Comparison of ENCODE assay signal across 8 cellular contexts in genomic region chr3:113035387-113035982, GRCh38. TPM values are rescaled to one million over a fixed set of nuclear protein-coding genes. Genes with fewer than 3 reads are reported as not detected.
DNase-seq lines count a peak whose midpoint lies in the region; ATAC-seq, FAIRE-seq and TF ChIP-seq lines count a peak whose summit lies in the region.

No MANE protein-coding gene starts in this region.

- H3K36me3 ChIP-seq in Loucy (ENCODE audit: insufficient read depth, low read length) (no peaks in the 10 kb centered on the region), mammary epithelial cell (ENCODE audit: insufficient read depth, low read length) (no peaks in the 10 kb centered on the region), kidney (ENCODE audit: control insufficient read depth in 1 of 2, insufficient read depth in 2 of 2, low read length in 2 of 2) (no peaks in the 10 kb centered on the region), suprapubic skin (no peaks in the 10 kb centered on the region)

- no peaks in the 10 kb centered on the region for H3F3A ChIP-seq in Loucy (ENCODE audit: low read depth)

- intact Hi-C loops in mammary epithelial cell (cut with micrococcal nuclease) (loop anchor here (5.0 kb wide), 2 partner anchors 393 to 592 kb away; partner anchors contain the start of gene CCDC80), kidney (cut with DNase I) (no loop called here)

- no peak for TF ChIP-seq EP300 in suprapubic skin (IDR thresholded peaks at IDR 0.05)

- no TSS peak for BruUV-seq in mammary epithelial cell (replicated peaks; lab: Mats Ljungman, UMichigan)

- H3K9me2 ChIP-seq in Loucy (replicated peaks; ENCODE audit: low read depth, low read length): no peaks in the 10 kb centered on the region

- DNase-seq in NCI-H524 (lab: John Stamatoyannopoulos, UW) (peak; percentile 51 to 76), NCI-H524 treated with DMSO at 0.1 percent for 48 hours (lab: John Stamatoyannopoulos, UW) (no peak), SIG-M5 treated with dmso at 0.1 percent for 504 hours (lab: John Stamatoyannopoulos, UW; ENCODE audit: unreplicated experiment) (peak; percentile 78), mammary epithelial cell (peak; percentile 54), kidney (no peak), suprapubic skin (ENCODE audit: low spot score in 2 of 2) (no peak)

- H3K27me3 ChIP-seq in Loucy (ENCODE audit: insufficient read depth, low read length, poor library complexity, severe bottlenecking) (no peaks in the 10 kb centered on the region), mammary epithelial cell (ENCODE audit: insufficient read depth, low read length) (no peaks in the 10 kb centered on the region), suprapubic skin (no peaks in the 10 kb centered on the region)

- H3K9ac ChIP-seq in Loucy (ENCODE audit: low read depth, low read length, poor library complexity, severe bottlenecking) (no peak overlapping the region), mammary epithelial cell (ENCODE audit: insufficient read depth, low read length) (no peak overlapping the region), kidney (ENCODE audit: low read length in 2 of 2) (no peak overlapping the region)

- no peaks in the 10 kb centered on the region for H3K4me1 ChIP-seq in Loucy (ENCODE audit: insufficient read depth, low read length, poor library complexity, severe bottlenecking)
- H3K4me1 ChIP-seq in mammary epithelial cell (ENCODE audit: insufficient read depth, low read length): no peaks in the 10 kb centered on the region
- no peaks in the 10 kb centered on the region for H3K4me1 ChIP-seq in kidney (ENCODE audit: control insufficient read depth in 1 of 2, insufficient read depth in 1 of 2, low read depth in 1 of 2, low read length in 2 of 2)
- H3K4me1 ChIP-seq in suprapubic skin: no peaks in the 10 kb centered on the region

- H3K4me3 ChIP-seq in Loucy (ENCODE audit: low read length, poor library complexity, severe bottlenecking): no peak overlapping the region
- no peak overlapping the region for H3K4me3 ChIP-seq in mammary epithelial cell (replicated peaks in 1 of 3; ENCODE audit: insufficient read depth in 1 of 3, low read depth in 2 of 3, low read length in 3 of 3)
- H3K4me3 ChIP-seq in kidney (ENCODE audit: low read length in 2 of 2): no peak overlapping the region
- H3K4me3 ChIP-seq in suprapubic skin: no peak overlapping the region

- no peaks in the 10 kb centered on the region for H3K9me3 ChIP-seq in Loucy (ENCODE audit: insufficient read depth, low read depth, low read length)
- no peaks in the 10 kb centered on the region for H3K9me3 ChIP-seq in mammary epithelial cell (replicated peaks; ENCODE audit: insufficient read depth, low read length)
- no peaks in the 10 kb centered on the region for H3K9me3 ChIP-seq in kidney (ENCODE audit: control insufficient read depth in 1 of 2, low read length in 2 of 2)
- H3K9me3 ChIP-seq in suprapubic skin: no peaks in the 10 kb centered on the region

- no peak for TF ChIP-seq POLR2A in suprapubic skin (IDR thresholded peaks at IDR 0.05)

- H4K20me1 ChIP-seq in Loucy (ENCODE audit: insufficient read depth, low read length, poor library complexity, severe bottlenecking): no peaks in the 10 kb centered on the region
- no peaks in the 10 kb centered on the region for H4K20me1 ChIP-seq in mammary epithelial cell (ENCODE audit: insufficient read depth, low read length)

- CTCF ChIA-PET in mammary epithelial cell (lab: Charles Lee; ENCODE audit: low non-redundant PET): no interaction called here

- WGBS in mammary epithelial cell (ENCODE audit: low coverage, missing lambda C conversion rate): 64% methylated on average over 4 of the region's 6 CpGs
- 62% methylated on average over 5 of the region's 6 CpGs for WGBS in suprapubic skin

- H2AFZ ChIP-seq in Loucy (ENCODE audit: low read length) (no peak overlapping the region), mammary epithelial cell (ENCODE audit: low read depth, low read length) (no peak overlapping the region)

- H3K4me2 ChIP-seq in Loucy (ENCODE audit: low read depth, low read length, poor library complexity, severe bottlenecking): no peak overlapping the region
- no peak overlapping the region for H3K4me2 ChIP-seq in mammary epithelial cell (ENCODE audit: insufficient read depth, low read depth, low read length)

- TF ChIP-seq CTCF in Loucy (conservative IDR thresholded peaks at IDR 0.05; ENCODE audit: low read length) (peak; percentile 81), mammary epithelial cell (conservative IDR thresholded peaks at IDR 0.05 in 1 of 2, IDR thresholded peaks at IDR 0.05 in 1 of 2; ENCODE audit: extremely low read depth in 1 of 2, insufficient read depth in 1 of 2, low read depth in 1 of 2, low read length in 2 of 2) (peak; percentile 91 to 95), kidney (IDR thresholded peaks at IDR 0.05; ENCODE audit: borderline replicate concordance, extremely low read depth, insufficient read depth) (peak; percentile 75), suprapubic skin (IDR thresholded peaks at IDR 0.05) (peak; percentile 18 to 82)

- ATAC-seq in GM21529 (IDR thresholded peaks at IDR 0.05; ENCODE audit: unreplicated experiment): peak; percentile 75

- dilution Hi-C loops in mammary epithelial cell (cut with HindIII; ENCODE audit: low sequenced_read_pairs): no loop called here

- in situ Hi-C loops in mammary epithelial cell (cut with MboI; ENCODE audit: low sequenced_read_pairs in 2 of 2): no loop called here

- H3K27ac ChIP-seq in mammary epithelial cell (ENCODE audit: insufficient read depth, low read depth, low read length) (no peak overlapping the region), kidney (ENCODE audit: low read depth in 2 of 2, low read length in 2 of 2) (no peak overlapping the region), suprapubic skin (no peak overlapping the region)

- no peaks in the 10 kb centered on the region for H3K79me2 ChIP-seq in Loucy (ENCODE audit: insufficient read depth, low read length)
- H3K79me2 ChIP-seq in mammary epithelial cell (ENCODE audit: insufficient read depth, low read length): no peaks in the 10 kb centered on the region

- no peak for FAIRE-seq in kidney (lab: Jason Lieb, UNC)

RNA-seq across cellular contexts. Expression of gene GTPBP8, which starts 44.7 kb away (rescaled TPM):
- total RNA-seq in mammary epithelial cell (10 to 100 TPM; 18.0 to 31.8 TPM), kidney (13.7 TPM), suprapubic skin (10 to 100 TPM; 25.2 to 31.7 (median 29.2) TPM)
- polyA plus RNA-seq in mammary epithelial cell (22.7 TPM), kidney (ENCODE audit: insufficient read depth, low read depth, low replicate concordance) (11.0 TPM)
- 7.8 TPM for polyA minus RNA-seq in mammary epithelial cell

Comparison
In these comparisons a context has a peak if more than half of its experiments do, and no peak if none do; other contexts are left out.
1. DNase-seq: peak in NCI-H524 (2 of 2), SIG-M5 treated with dmso at 0.1 percent for 504 hours (single experiment) and mammary epithelial cell (single experiment); none in NCI-H524 treated with DMSO at 0.1 percent for 48 hours (single experiment), kidney (single experiment) and suprapubic skin (0 of 2).
2. Peak in every context shown above with its lines, with median percentiles within 50 percentile points of each other: CTCF ChIP-seq.